In genomic region chr11:69229521-69229920, GRCh38 we compare ENCODE assay signal across 17 cellular contexts.
"Had no signal": no experiment of that assay in that cellular context is flagged by ENCODE, and none has a peak within 500 bp of the region (broad histone marks: within the 10 kb centered on the region; RNA-seq: fewer than 3 reads in every experiment).

No MANE protein-coding gene starts in this region.

- H3K4me3 ChIP-seq: mucosa of descending colon, right atrium auricular region, thoracic aorta, transverse colon had no signal

- H3K4me1 ChIP-seq: foreskin keratinocyte, right atrium auricular region, transverse colon had no signal

- H3K27ac Mint-ChIP-seq: dendritic cell treated with granulocyte-macrophage colony-stimulating factor and Interleukin-4, amounts not matched to agents 40 ng/mL and 50 ng/mL, for 4 days; stimulated activated memory B cell treated with anti-CD40 and anti-IgM and Interleukin-4, amounts not matched to agents 10 μg/mL and 1 μg/mL and 100 μg/mL, for 72 hours; stimulated activated naive CD8-positive, alpha-beta T cell treated with anti-CD3 and anti-CD28 coated beads, Interleukin-15, Interleukin-2, amounts not matched to agents 100 ng/mL and 50 ng/mL, for 24 hours had no signal

- H3K27me3 ChIP-seq: right atrium auricular region had no signal

- H3K27ac ChIP-seq: foreskin keratinocyte, neutrophil, right atrium auricular region, thoracic aorta, transverse colon had no signal

- H3K36me3 Mint-ChIP-seq: stimulated activated memory B cell treated with anti-CD40 and anti-IgM and Interleukin-4, amounts not matched to agents 10 μg/mL and 1 μg/mL and 100 μg/mL, for 72 hours had no signal

- H3K4me1 Mint-ChIP-seq: naive thymus-derived CD8-positive, alpha-beta T cell; stimulated activated memory B cell treated with anti-CD40 and anti-IgM and Interleukin-4, amounts not matched to agents 10 μg/mL and 1 μg/mL and 100 μg/mL, for 72 hours had no signal

- H3K9me3 ChIP-seq: mucosa of descending colon, neutrophil, thoracic aorta, transverse colon had no signal

- H3K9me3 Mint-ChIP-seq: dendritic cell treated with granulocyte-macrophage colony-stimulating factor and Interleukin-4, amounts not matched to agents 40 ng/mL and 50 ng/mL, for 4 days had no signal

- H3K36me3 ChIP-seq: neutrophil, right atrium auricular region, thoracic aorta, transverse colon had no signal

- DNase-seq: erythroblast; foreskin keratinocyte; hippocampal formation; kidney glomerular epithelial cell; mammary epithelial cell; mucosa of descending colon; stimulated activated CD4-positive, alpha-beta T cell treated with anti-CD3 and anti-CD28 coated beads, Interleukin-15, amount 100 ng/mL, for 24 hours; stimulated activated CD4-positive, alpha-beta T cell treated with anti-CD3 and anti-CD28 coated beads, Interleukin-1b, Interleukin-23, amount 100 ng/mL, for 48 hours; stimulated activated CD4-positive, alpha-beta T cell treated with anti-CD3 and anti-CD28 coated beads, Interleukin-4, amount 100 ng/mL, for 24 hours; transverse colon had no signal

- H3K4me3 Mint-ChIP-seq: dendritic cell treated with granulocyte-macrophage colony-stimulating factor and Interleukin-4, amounts not matched to agents 40 ng/mL and 50 ng/mL, for 4 days; naive thymus-derived CD8-positive, alpha-beta T cell; stimulated activated memory B cell treated with anti-CD40 and anti-IgM and Interleukin-4, amounts not matched to agents 10 μg/mL and 1 μg/mL and 100 μg/mL, for 72 hours; stimulated activated naive CD8-positive, alpha-beta T cell treated with anti-CD3 and anti-CD28 coated beads, Interleukin-15, Interleukin-2, amounts not matched to agents 100 ng/mL and 50 ng/mL, for 24 hours had no signal
